23 cellular contexts compared by ENCODE assay signal in the genomic region with DNA sequence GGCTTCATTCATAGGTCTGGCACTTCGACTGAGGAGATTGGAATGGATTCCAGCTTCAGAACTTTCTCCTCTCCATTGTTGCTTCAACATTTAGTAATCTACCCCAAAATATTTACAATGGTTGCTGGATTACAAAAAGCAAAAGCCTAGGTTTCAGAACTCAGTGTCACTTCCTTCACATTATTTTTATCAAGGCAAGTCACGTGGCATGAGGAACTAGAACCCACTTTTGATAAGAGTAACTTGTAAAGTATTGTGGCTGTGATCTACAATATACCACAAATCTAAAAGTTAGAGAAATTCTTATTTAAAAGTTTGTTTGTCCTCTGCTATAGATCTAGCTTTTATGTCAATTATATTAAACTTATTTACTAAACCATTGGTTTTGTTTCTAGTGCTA.
DNase-seq lines count a peak whose midpoint lies in the region; ATAC-seq and TF ChIP-seq lines count a peak whose summit lies in the region.
"Had no signal": no experiment of that assay in that cellular context is flagged by ENCODE, and none has a peak within 500 bp of the region (broad histone marks: within the 10 kb centered on the region; RNA-seq: fewer than 3 reads in every experiment).

No MANE protein-coding gene starts in this region.

- H3K27me3 ChIP-seq in BLaER1 treated with 17β-estradiol and CSF1 and Interleukin-3, amounts not matched to agents 10 nM and 100 nM: no peaks in the 10 kb centered on the region
- H3K27me3 ChIP-seq in SU-DHL-6 (ENCODE audit: low read length): no peaks in the 10 kb centered on the region
- H3K27me3 ChIP-seq: ovary, right atrium auricular region, upper lobe of left lung had no signal

- no peak for TF ChIP-seq CTCF in SU-DHL-6 (IDR thresholded peaks at IDR 0.05; ENCODE audit: insufficient read depth, low read length, poor library complexity, severe bottlenecking)

- H3K36me3 Mint-ChIP-seq in memory B cell: peaks cover 7% of the 10 kb centered on the region

- peak overlapping the region in 1 of 11 experiments; percentile 32; a peak in 1 of 22 replicates for H3K9ac ChIP-seq in BLaER1 treated with 17β-estradiol and CSF1 and Interleukin-3, amounts not matched to agents 10 nM and 100 nM
- H3K9ac ChIP-seq in SU-DHL-6 (ENCODE audit: low read length): no peak overlapping the region

- H3K27me3 Mint-ChIP-seq in memory B cell: no peaks in the 10 kb centered on the region
- H3K27me3 Mint-ChIP-seq: natural killer cell treated with Interleukin-12 subunit alpha and Interleukin-12 subunit beta and Interleukin-15 and Interleukin-18, amount 100 ng/mL, for 72 hours had no signal

- H2AFZ ChIP-seq in SU-DHL-6 (ENCODE audit: low read depth, low read length, severe bottlenecking): no peak overlapping the region

- peak overlapping the region; percentile 14 for H3K4me3 Mint-ChIP-seq in memory B cell
- H3K4me3 Mint-ChIP-seq: CD8-positive, alpha-beta T cell; natural killer cell treated with Interleukin-12 subunit alpha and Interleukin-12 subunit beta and Interleukin-15 and Interleukin-18, amount 100 ng/mL, for 72 hours had no signal

- peak overlapping the region; percentile 50 for H3K27ac Mint-ChIP-seq in memory B cell
- H3K27ac Mint-ChIP-seq: CD8-positive, alpha-beta T cell; natural killer cell treated with Interleukin-12 subunit alpha and Interleukin-12 subunit beta and Interleukin-15 and Interleukin-18, amount 100 ng/mL, for 72 hours had no signal

- peaks cover 0 to 8% (median 3%) of the 10 kb centered on the region in 11 experiments; a peak in 8 of 22 replicates for H3K9me3 ChIP-seq in BLaER1 treated with 17β-estradiol and CSF1 and Interleukin-3, amounts not matched to agents 10 nM and 100 nM (replicated peaks in 1 of 11)
- no peaks in the 10 kb centered on the region for H3K9me3 ChIP-seq in SU-DHL-6 (ENCODE audit: insufficient read depth, low read length)
- H3K9me3 ChIP-seq: ovary, right atrium auricular region, upper lobe of left lung had no signal

- H3K9me2 ChIP-seq in SU-DHL-6 (replicated peaks; ENCODE audit: insufficient read depth, low read length): no peaks in the 10 kb centered on the region

- H3F3A ChIP-seq in SU-DHL-6 (ENCODE audit: insufficient read depth): peaks cover 10% of the 10 kb centered on the region; the same call in 1 of the 2 replicates

- H4K20me1 ChIP-seq in BLaER1 treated with 17β-estradiol and CSF1 and Interleukin-3, amounts not matched to agents 10 nM and 100 nM: peaks cover 0 to 19% (median 0%) of the 10 kb centered on the region in 11 experiments; a peak in 5 of 22 replicates
- no peaks in the 10 kb centered on the region for H4K20me1 ChIP-seq in SU-DHL-6 (ENCODE audit: low read depth, low read length)

- H3K79me2 ChIP-seq in SU-DHL-6 (ENCODE audit: insufficient read depth, low read length): peaks cover 5% of the 10 kb centered on the region; the same call in 1 of the 2 replicates

- H3K4me1 ChIP-seq in BLaER1 treated with 17β-estradiol and CSF1 and Interleukin-3, amounts not matched to agents 10 nM and 100 nM: peaks cover 39 to 62% (median 46%) of the 10 kb centered on the region in 10 experiments

- no peak overlapping the region for H3K4me3 ChIP-seq in BLaER1 treated with 17β-estradiol and CSF1 and Interleukin-3, amounts not matched to agents 10 nM and 100 nM
- no peak overlapping the region for H3K4me3 ChIP-seq in SU-DHL-6 (ENCODE audit: insufficient read depth, low read length, poor library complexity, severe bottlenecking)
- H3K4me3 ChIP-seq: ovary, right atrium auricular region, upper lobe of left lung had no signal

- peak; percentile 13 to 26 for DNase-seq in Kasumi-1 (lab: John Stamatoyannopoulos, UW)
- no peak for DNase-seq in memory B cell (ENCODE audit: low spot score in 2 of 2)
- no peak for DNase-seq in C1 segment of cervical spinal cord (lab: John Stamatoyannopoulos, UW)
- DNase-seq in HCEC 1CT: no peak
- DNase-seq: ACHN; activated CD4-positive, alpha-beta T cell treated with anti-CD3 and anti-CD28 coated beads for 1 hour; activated naive CD4-positive, alpha-beta T cell treated with Interleukin-2 at 50 U/mL for 16 hours; activated T-cell treated with anti-CD3 and anti-CD28 coated beads, Interleukin-2, amount 50 U/mL, for 48 hours; CD8-positive, alpha-beta T cell; cortex of kidney; glutamatergic neuron; left colon; NCI-H2171; NCI-H524 treated with DMSO at 0.1 percent for 48 hours; ovary; SW 1271; upper lobe of left lung had no signal

- no peaks in the 10 kb centered on the region for H3K9me3 Mint-ChIP-seq in memory B cell
- H3K9me3 Mint-ChIP-seq: CD8-positive, alpha-beta T cell; natural killer cell treated with Interleukin-12 subunit alpha and Interleukin-12 subunit beta and Interleukin-15 and Interleukin-18, amount 100 ng/mL, for 72 hours had no signal

- H3K4me1 Mint-ChIP-seq in memory B cell: peaks cover 24% of the 10 kb centered on the region

- H3K4me2 ChIP-seq in BLaER1 treated with 17β-estradiol and CSF1 and Interleukin-3, amounts not matched to agents 10 nM and 100 nM: peak overlapping the region; percentile 36 to 66 (median 56); a peak in 21 of 22 replicates
- H3K4me2 ChIP-seq in SU-DHL-6 (ENCODE audit: low read depth, low read length, poor library complexity, severe bottlenecking): peak overlapping the region; percentile 29

- peak; percentile 28 for ATAC-seq in memory B cell (ENCODE audit: low read depth)
- no peak for ATAC-seq in GM18870 (IDR thresholded peaks at IDR 0.05; ENCODE audit: unreplicated experiment)
- ATAC-seq in GM18519 (IDR thresholded peaks at IDR 0.05; ENCODE audit: low FRiP score, unreplicated experiment): no peak
- ATAC-seq: CD8-positive, alpha-beta T cell; left colon; natural killer cell treated with Interleukin-12 subunit alpha and Interleukin-12 subunit beta and Interleukin-15 and Interleukin-18, amount 100 ng/mL, for 72 hours had no signal

- peaks cover 8 to 42% (median 26%) of the 10 kb centered on the region in 11 experiments for H3K36me3 ChIP-seq in BLaER1 treated with 17β-estradiol and CSF1 and Interleukin-3, amounts not matched to agents 10 nM and 100 nM
- H3K36me3 ChIP-seq in SU-DHL-6 (ENCODE audit: low read length): peaks cover 3% of the 10 kb centered on the region; the same call in 1 of the 2 replicates
- H3K36me3 ChIP-seq: ovary had no signal

- peak overlapping the region in 6 of 11 experiments; percentile 26 to 57 (median 46); a peak in 9 of 22 replicates for H3K27ac ChIP-seq in BLaER1 treated with 17β-estradiol and CSF1 and Interleukin-3, amounts not matched to agents 10 nM and 100 nM
- no peak overlapping the region; the same call in 1 of the 2 replicates for H3K27ac ChIP-seq in SU-DHL-6 (ENCODE audit: low read depth, low read length)
- H3K27ac ChIP-seq: ovary, right atrium auricular region, upper lobe of left lung had no signal

Comparison
In these comparisons a context has a peak if more than half of its experiments do, and no peak if none do; other contexts are left out.
1. DNase-seq: peak in Kasumi-1 (2 of 2); none in memory B cell (0 of 2), C1 segment of cervical spinal cord (0 of 14) and HCEC 1CT (single experiment).